ENCODE assay signal across 24 cellular contexts in the genomic region with DNA sequence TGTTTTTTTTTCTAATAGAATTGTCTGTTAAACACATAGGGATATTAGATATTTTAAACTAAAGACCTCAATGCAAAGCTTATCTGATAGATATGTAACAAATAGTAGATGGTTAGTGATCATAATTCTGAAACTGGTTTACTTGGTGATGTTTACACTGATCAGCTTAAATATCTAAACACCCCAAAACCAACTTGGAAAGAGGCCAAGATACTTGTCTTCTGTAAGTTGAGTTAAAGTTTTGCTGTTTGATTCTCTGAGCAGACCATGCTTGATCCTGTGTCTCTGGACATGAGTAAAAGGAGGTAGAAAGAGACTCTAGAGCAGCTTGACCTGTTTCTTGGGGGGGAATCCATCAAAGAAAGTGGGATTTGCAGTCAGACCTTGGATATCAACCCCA.
"Had no signal": no experiment of that assay in that cellular context is flagged by ENCODE, and none has a peak within 500 bp of the region (broad histone marks: within the 10 kb centered on the region; RNA-seq: fewer than 3 reads in every experiment).

No MANE protein-coding gene starts in this region.

- H3K27me3 Mint-ChIP-seq: activated B cell treated with CpG ODN at 0.5 μM for 24 hours; activated CD4-positive, alpha-beta T cell treated with anti-CD3 and anti-CD28 coated beads for 36 hours; naive thymus-derived CD4-positive, alpha-beta T cell; T-cell had no signal

- ATAC-seq: activated CD4-positive, alpha-beta T cell treated with anti-CD3 and anti-CD28 coated beads for 36 hours; activated naive CD4-positive, alpha-beta T cell treated with anti-CD3 and anti-CD28 coated beads, Interleukin-2, amount 50 U/mL, for 72 hours; activated T-cell treated with anti-CD3 and anti-CD28 coated beads, Interleukin-2, amount 50 U/mL, for 72 hours; naive thymus-derived CD4-positive, alpha-beta T cell; T-cell had no signal

- FAIRE-seq: islet of Langerhans had no signal

- DNase-seq: activated B cell treated with CpG ODN at 0.5 μM for 24 hours; activated CD4-positive, alpha-beta T cell treated with anti-CD3 and anti-CD28 coated beads for 36 hours; activated naive CD4-positive, alpha-beta T cell; activated T-cell treated with anti-CD3 and anti-CD28 coated beads for 4 hours; activated T-cell treated with anti-CD3 and anti-CD28 coated beads, Interleukin-2, amount 50 U/mL, for 72 hours; dorsolateral prefrontal cortex; effector memory CD4-positive, alpha-beta T cell; foreskin fibroblast; head of caudate nucleus; mammary epithelial cell; midbrain; naive thymus-derived CD4-positive, alpha-beta T cell; nucleus accumbens; psoas muscle; stimulated activated naive CD4-positive, alpha-beta T cell; T-cell had no signal

- H3K27me3 ChIP-seq: dorsolateral prefrontal cortex, suprapubic skin, tibial nerve had no signal

- H3K36me3 Mint-ChIP-seq: activated naive CD4-positive, alpha-beta T cell treated with anti-CD3 and anti-CD28 coated beads, Interleukin-2, amount 50 U/mL, for 72 hours had no signal

- H3K27ac ChIP-seq: dorsolateral prefrontal cortex, parathyroid adenoma, psoas muscle, suprapubic skin, tibial nerve had no signal

- H3K4me3 ChIP-seq: coronary artery, dorsolateral prefrontal cortex, psoas muscle, suprapubic skin, tibial nerve had no signal

- H3K4me1 ChIP-seq: parathyroid adenoma, suprapubic skin had no signal

- H3K9me3 ChIP-seq: psoas muscle, suprapubic skin, tibial nerve had no signal

- H3K4me1 Mint-ChIP-seq: neural crest cell had no signal

- H3K9me3 Mint-ChIP-seq: activated B cell treated with CpG ODN at 0.5 μM for 24 hours; activated naive CD4-positive, alpha-beta T cell treated with anti-CD3 and anti-CD28 coated beads, Interleukin-2, amount 50 U/mL, for 72 hours; activated T-cell treated with anti-CD3 and anti-CD28 coated beads, Interleukin-2, amount 50 U/mL, for 72 hours; naive thymus-derived CD4-positive, alpha-beta T cell; neural crest cell; T-cell; T-helper 2 cell treated with Interferon-gamma antibody and Interleukin-4, amounts not matched to agents 5 μg/mL and 100 μg/mL, for 36 hours had no signal

- H3K9ac ChIP-seq: parathyroid adenoma had no signal

- H2AFZ ChIP-seq: parathyroid adenoma had no signal

- H3K4me3 Mint-ChIP-seq: activated B cell treated with CpG ODN at 0.5 μM for 24 hours; activated CD4-positive, alpha-beta T cell treated with anti-CD3 and anti-CD28 coated beads for 36 hours; activated T-cell treated with anti-CD3 and anti-CD28 coated beads, Interleukin-2, amount 50 U/mL, for 72 hours; naive thymus-derived CD4-positive, alpha-beta T cell; neural crest cell; T-cell; T-helper 2 cell treated with Interferon-gamma antibody and Interleukin-4, amounts not matched to agents 5 μg/mL and 100 μg/mL, for 36 hours had no signal

- H3K27ac Mint-ChIP-seq: activated B cell treated with CpG ODN at 0.5 μM for 24 hours; activated CD4-positive, alpha-beta T cell treated with anti-CD3 and anti-CD28 coated beads for 36 hours; activated naive CD4-positive, alpha-beta T cell treated with anti-CD3 and anti-CD28 coated beads, Interleukin-2, amount 50 U/mL, for 72 hours; activated T-cell treated with anti-CD3 and anti-CD28 coated beads, Interleukin-2, amount 50 U/mL, for 72 hours; T-cell had no signal
